ENCODE assay signal across 17 cellular contexts in the genomic region with DNA sequence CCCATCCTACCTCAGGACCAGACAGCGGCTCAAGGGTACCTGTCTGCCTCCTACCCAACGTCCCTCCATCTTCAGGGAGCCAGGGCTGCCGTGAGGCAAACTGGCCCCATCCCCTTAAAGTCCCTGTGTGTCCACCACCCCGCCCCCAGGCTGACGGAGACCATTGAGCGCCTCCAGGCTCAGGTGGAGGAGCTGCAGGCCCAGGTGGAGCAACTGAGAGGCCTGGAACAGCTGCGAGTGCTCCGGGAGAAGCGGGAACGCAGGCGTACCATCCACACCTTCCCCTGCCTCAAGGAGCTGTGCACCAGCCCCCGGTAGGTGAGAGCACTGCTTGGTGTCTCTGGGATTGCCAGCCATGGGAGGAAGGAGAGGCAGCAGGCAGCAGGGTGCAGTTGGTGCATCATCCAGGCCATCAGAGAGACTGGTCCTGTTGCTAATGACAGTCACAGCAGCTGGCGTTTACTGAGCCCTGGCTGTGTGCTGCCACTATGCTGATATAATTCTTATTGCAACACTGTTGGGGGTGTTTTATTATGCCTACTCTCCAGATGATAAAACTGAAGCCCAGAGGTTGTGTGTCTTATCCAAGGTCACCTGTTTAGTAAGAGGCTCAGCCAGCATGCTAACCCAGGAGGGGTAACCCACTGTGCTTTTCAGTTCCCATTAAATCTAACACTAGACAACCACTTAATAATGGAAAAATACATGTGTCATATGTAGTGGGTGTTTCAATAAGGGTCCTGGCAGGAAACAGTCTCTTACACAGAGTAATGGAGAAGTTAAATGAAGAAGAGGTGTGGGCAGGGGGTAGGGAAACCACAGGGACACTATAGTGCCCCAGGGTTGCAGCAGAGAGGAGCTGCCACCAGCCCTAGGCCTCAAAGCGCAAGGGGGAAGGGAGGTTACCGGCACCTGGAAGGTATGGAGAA. TPM values are rescaled to one million over a fixed set of nuclear protein-coding genes. Genes with fewer than 3 reads are reported as not detected.
"Had no signal": no experiment of that assay in that cellular context is flagged by ENCODE, and none has a peak within 500 bp of the region (broad histone marks: within the 10 kb centered on the region; RNA-seq: fewer than 3 reads in every experiment).

No MANE protein-coding gene starts in this region.

- H3K36me3 Mint-ChIP-seq: memory B cell had no signal

- H3K27me3 Mint-ChIP-seq: progenitor cell of endocrine pancreas; stimulated activated naive CD8-positive, alpha-beta T cell treated with anti-CD3 and anti-CD28 coated beads, Interleukin-15, Interleukin-2, amounts not matched to agents 100 ng/mL and 50 ng/mL, for 24 hours had no signal

- H3K4me3 ChIP-seq: adrenal gland, neural progenitor cell, suprapubic skin, transverse colon, vagina had no signal

- ATAC-seq: effector memory CD8-positive, alpha-beta T cell had no signal

- DNase-seq: activated CD4-positive, alpha-beta T cell treated with anti-CD3 and anti-CD28 coated beads, Interleukin-2, amount 10 ng/mL, durations not matched to agents 24 days and 14 days; activated CD8-positive, alpha-beta memory T cell treated with anti-CD3 and anti-CD28 coated beads, Interleukin-2, amount 50 U/mL, for 4 hours; activated effector memory CD4-positive, alpha-beta T cell treated with anti-CD3 and anti-CD28 coated beads, Interleukin-2, amount 50 U/mL, for 16 hours; activated naive CD4-positive, alpha-beta T cell treated with anti-CD3 and anti-CD28 coated beads, Interleukin-2, amount 50 U/mL, for 16 hours; activated T-cell treated with anti-CD3 and anti-CD28 coated beads, Interleukin-2, amount 50 U/mL, for 48 hours; adrenal gland; dermis blood vessel endothelial cell; effector memory CD8-positive, alpha-beta T cell; foreskin fibroblast; T1000; transverse colon had no signal

- H3K4me1 ChIP-seq: adrenal gland, neural progenitor cell, suprapubic skin, transverse colon, vagina had no signal

- H3K9me3 Mint-ChIP-seq: activated CD4-positive, alpha-beta T cell treated with anti-CD3 and anti-CD28 coated beads, Interleukin-2, amount 10 ng/mL, durations not matched to agents 24 days and 14 days; effector memory CD8-positive, alpha-beta T cell; memory B cell; neural progenitor cell; stimulated activated naive CD8-positive, alpha-beta T cell treated with anti-CD3 and anti-CD28 coated beads, Interleukin-15, Interleukin-2, amounts not matched to agents 100 ng/mL and 50 ng/mL, for 24 hours had no signal

- H3K36me3 ChIP-seq: neural progenitor cell, transverse colon had no signal

- H3K27me3 ChIP-seq: adrenal gland, neural progenitor cell, suprapubic skin, transverse colon, vagina had no signal

- H3K27ac Mint-ChIP-seq: activated CD4-positive, alpha-beta T cell treated with anti-CD3 and anti-CD28 coated beads, Interleukin-2, amount 10 ng/mL, durations not matched to agents 24 days and 14 days; effector memory CD8-positive, alpha-beta T cell; memory B cell; neural progenitor cell; progenitor cell of endocrine pancreas; stimulated activated naive CD8-positive, alpha-beta T cell treated with anti-CD3 and anti-CD28 coated beads, Interleukin-15, Interleukin-2, amounts not matched to agents 100 ng/mL and 50 ng/mL, for 24 hours had no signal

- H3K27ac ChIP-seq: adrenal gland, neural progenitor cell, suprapubic skin, transverse colon, vagina had no signal

- H3K4me1 Mint-ChIP-seq: memory B cell, neural progenitor cell had no signal

- H3K4me3 Mint-ChIP-seq: activated CD4-positive, alpha-beta T cell treated with anti-CD3 and anti-CD28 coated beads, Interleukin-2, amount 10 ng/mL, durations not matched to agents 24 days and 14 days; effector memory CD8-positive, alpha-beta T cell; memory B cell; neural progenitor cell; stimulated activated naive CD8-positive, alpha-beta T cell treated with anti-CD3 and anti-CD28 coated beads, Interleukin-15, Interleukin-2, amounts not matched to agents 100 ng/mL and 50 ng/mL, for 24 hours had no signal

- H3K9me3 ChIP-seq: adrenal gland, suprapubic skin, transverse colon, vagina had no signal

RNA-seq across cellular contexts. Expression of a gene that starts 29.6 kb away (rescaled TPM):
- total RNA-seq: activated CD4-positive, alpha-beta T cell treated with anti-CD3 and anti-CD28 coated beads, Interleukin-2, amount 10 ng/mL, durations not matched to agents 24 days and 14 days had no signal
